In genomic region chr22:19258371-19258770, GRCh38 we compare ENCODE assay signal across 1 cellular context.
TF ChIP-seq lines count a peak whose summit lies in the region.

No MANE protein-coding gene starts in this region.

TF ChIP-seq in K562, 482 proteins besides CTCF, POLR2A, EP300 and RAD21 (continued from another document):
- TF ChIP-seq THAP12 (CRISPR knock-in tag; IDR thresholded peaks at IDR 0.05) (0 out of 2 replicates have a peak, but pooled peaks have one; percentile 22), ID3 (CRISPR knock-in tag; IDR thresholded peaks at IDR 0.05) (no peak), ID3 (tag; IDR thresholded peaks at IDR 0.05) (0 out of 2 replicates have a peak, but pooled peaks have one; percentile 21), SETDB1 (IDR thresholded peaks at IDR 0.05; ENCODE audit: low read length) (peak; percentile 81), ZNF24 (IDR thresholded peaks at IDR 0.05) (no peak), MYBL2 (IDR thresholded peaks at IDR 0.05; ENCODE audit: low read depth) (no peak), MYBL2 (CRISPR knock-in tag; IDR thresholded peaks at IDR 0.05; ENCODE audit: borderline replicate concordance) (0 out of 2 replicates have a peak, but pooled peaks have one; percentile 55), ZNF785 (CRISPR knock-in tag; IDR thresholded peaks at IDR 0.05) (no peak), HDAC8 (tag; IDR thresholded peaks at IDR 0.05) (0 out of 2 replicates have a peak, but pooled peaks have one; percentile 29), CREB3L1 (IDR thresholded peaks at IDR 0.05; ENCODE audit: borderline replicate concordance, low read depth) (no peak), TAF7 (tag; IDR thresholded peaks at IDR 0.05) (no peak), PYGO2 (tag; IDR thresholded peaks at IDR 0.05) (0 out of 2 replicates have a peak, but pooled peaks have one; percentile 25), FOXO4 (CRISPR knock-in tag; IDR thresholded peaks at IDR 0.05) (no peak), IRF2 (CRISPR knock-in tag; IDR thresholded peaks at IDR 0.05) (peak; percentile 79; the same call in 1 of the 2 replicates), ZNF133 (CRISPR knock-in tag; IDR thresholded peaks at IDR 0.05) (no peak), HDAC6 (IDR thresholded peaks at IDR 0.05; ENCODE audit: low read depth, low read length) (0 out of 2 replicates have a peak, but pooled peaks have one; percentile 58), USF1 (CRISPR knock-in tag; IDR thresholded peaks at IDR 0.05) (peak; percentile 35; the same call in 1 of the 2 replicates), SFPQ (IDR thresholded peaks at IDR 0.05; ENCODE audit: low read depth, low read length) (no peak), RFX1 (IDR thresholded peaks at IDR 0.05) (no peak), NFIX (CRISPR knock-in tag; IDR thresholded peaks at IDR 0.05; ENCODE audit: low read depth) (no peak)
